ENCODE assay signal across 1 cellular context in genomic region chr3:149790698-149791097, GRCh38.
TF ChIP-seq lines count a peak whose summit lies in the region.

No MANE protein-coding gene starts in this region.

TF ChIP-seq in IMR-90, 13 proteins besides CTCF, POLR2A, EP300 and RAD21:
- TF ChIP-seq CEBPB (IDR thresholded peaks at IDR 0.05; ENCODE audit: low read depth, low read length) (no peak), NFE2L2 (IDR thresholded peaks at IDR 0.05; ENCODE audit: low read depth, low read length) (no peak), MAFK (IDR thresholded peaks at IDR 0.05; ENCODE audit: low read depth, low read length) (no peak), CHD1 (IDR thresholded peaks at IDR 0.05; ENCODE audit: low read depth, low read length) (no peak), FOS (IDR thresholded peaks at IDR 0.05; ENCODE audit: low read depth, low read length) (no peak), RFX5 (IDR thresholded peaks at IDR 0.05; ENCODE audit: low read depth, low read length) (no peak), BHLHE40 (IDR thresholded peaks at IDR 0.05; ENCODE audit: low read depth, low read length) (no peak), SMC3 (IDR thresholded peaks at IDR 0.05; ENCODE audit: low read depth, low read length) (no peak), RCOR1 (IDR thresholded peaks at IDR 0.05; ENCODE audit: insufficient replicate concordance, low read length) (no peak), MAZ (IDR thresholded peaks at IDR 0.05; ENCODE audit: borderline replicate concordance, low read depth, low read length) (no peak), MXI1 (IDR thresholded peaks at IDR 0.05; ENCODE audit: borderline replicate concordance, low read depth, low read length) (no peak)
- TF ChIP-seq, protein P1, sequence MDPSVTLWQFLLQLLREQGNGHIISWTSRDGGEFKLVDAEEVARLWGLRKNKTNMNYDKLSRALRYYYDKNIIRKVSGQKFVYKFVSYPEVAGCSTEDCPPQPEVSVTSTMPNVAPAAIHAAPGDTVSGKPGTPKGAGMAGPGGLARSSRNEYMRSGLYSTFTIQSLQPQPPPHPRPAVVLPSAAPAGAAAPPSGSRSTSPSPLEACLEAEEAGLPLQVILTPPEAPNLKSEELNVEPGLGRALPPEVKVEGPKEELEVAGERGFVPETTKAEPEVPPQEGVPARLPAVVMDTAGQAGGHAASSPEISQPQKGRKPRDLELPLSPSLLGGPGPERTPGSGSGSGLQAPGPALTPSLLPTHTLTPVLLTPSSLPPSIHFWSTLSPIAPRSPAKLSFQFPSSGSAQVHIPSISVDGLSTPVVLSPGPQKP (IDR thresholded peaks at IDR 0.05; ENCODE audit: borderline replicate concordance, low read depth, low read length) = no peak
- TF ChIP-seq, protein P2, sequence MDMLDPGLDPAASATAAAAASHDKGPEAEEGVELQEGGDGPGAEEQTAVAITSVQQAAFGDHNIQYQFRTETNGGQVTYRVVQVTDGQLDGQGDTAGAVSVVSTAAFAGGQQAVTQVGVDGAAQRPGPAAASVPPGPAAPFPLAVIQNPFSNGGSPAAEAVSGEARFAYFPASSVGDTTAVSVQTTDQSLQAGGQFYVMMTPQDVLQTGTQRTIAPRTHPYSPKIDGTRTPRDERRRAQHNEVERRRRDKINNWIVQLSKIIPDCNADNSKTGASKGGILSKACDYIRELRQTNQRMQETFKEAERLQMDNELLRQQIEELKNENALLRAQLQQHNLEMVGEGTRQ (IDR thresholded peaks at IDR 0.05; ENCODE audit: low read depth, low read length) = no peak
TF ChIP-seq in IMR-90: peak in this region for 0.
